ENCODE assay signal across 29 cellular contexts in genomic region chr3:81416812-81417211, GRCh38.
"Had no signal": no experiment of that assay in that cellular context is flagged by ENCODE, and none has a peak within 500 bp of the region (broad histone marks: within the 10 kb centered on the region; RNA-seq: fewer than 3 reads in every experiment).

No MANE protein-coding gene starts in this region.

- H3K9me3 ChIP-seq: esophagus muscularis mucosa, gastrocnemius medialis, heart right ventricle had no signal

- H2AFZ ChIP-seq: hepatocyte had no signal

- H3K4me2 ChIP-seq: hepatocyte had no signal

- H3K36me3 ChIP-seq: brain microvascular endothelial cell, esophagus muscularis mucosa, gastrocnemius medialis, heart right ventricle, WERI-Rb-1 had no signal

- H3K27ac ChIP-seq: brain microvascular endothelial cell, esophagus muscularis mucosa, foreskin keratinocyte, gastrocnemius medialis, heart right ventricle, hepatocyte, WERI-Rb-1 had no signal

- DNase-seq: activated B cell treated with CpG ODN at 0.5 μM for 24 hours; activated CD4-positive, alpha-beta T cell treated with anti-CD3 and anti-CD28 coated beads for 48 hours; activated CD4-positive, alpha-beta T cell treated with anti-CD3 and anti-CD28 coated beads, Interleukin-2, amount 50 U/mL, for 1 hour; activated CD4-positive, alpha-beta T cell treated with anti-CD3 and anti-CD28 coated beads, Interleukin-2, amount 50 U/mL, for 48 hours; activated CD8-positive, alpha-beta memory T cell treated with anti-CD3 and anti-CD28 coated beads for 24 hours; activated CD8-positive, alpha-beta T cell treated with anti-CD3 and anti-CD28 coated beads for 36 hours; activated effector memory CD4-positive, alpha-beta T cell treated with Interleukin-2 at 50 U/mL for 16 hours; activated gamma-delta T cell treated with Interleukin-2 at 50 U/mL for 16 hours; activated naive CD4-positive, alpha-beta T cell treated with anti-CD3 and anti-CD28 coated beads, Interleukin-2, amount 50 U/mL, for 16 hours; activated naive CD4-positive, alpha-beta T cell treated with Interleukin-2 at 50 U/mL for 16 hours; activated T-cell treated with anti-CD3 and anti-CD28 coated beads, Interleukin-2, amount 50 U/mL, for 4 hours; amniotic stem cell; anterior cingulate cortex; brain microvascular endothelial cell; cortex of kidney; dermis blood vessel endothelial cell; effector CD4-positive, alpha-beta T cell; effector memory CD8-positive, alpha-beta T cell; erythroblast; foreskin keratinocyte; gastrocnemius medialis; glutamatergic neuron; heart right ventricle; T1000; WERI-Rb-1 had no signal

- H3K4me3 ChIP-seq: esophagus muscularis mucosa, gastrocnemius medialis, heart right ventricle, hepatocyte had no signal

- H3K4me1 ChIP-seq: esophagus muscularis mucosa, foreskin keratinocyte, gastrocnemius medialis, heart right ventricle had no signal

- H3K27me3 ChIP-seq: brain microvascular endothelial cell, esophagus muscularis mucosa, foreskin keratinocyte, gastrocnemius medialis, heart right ventricle, hepatocyte had no signal

- H3K79me2 ChIP-seq: hepatocyte had no signal

- ATAC-seq: activated CD4-positive, CD25-positive, alpha-beta regulatory T cell treated with anti-CD3 and anti-CD28 coated beads, Interleukin-2, amount 50 U/mL, for 24 hours; activated CD8-positive, alpha-beta T cell treated with anti-CD3 and anti-CD28 coated beads for 36 hours; activated T-cell treated with anti-CD3 and anti-CD28 coated beads, Interleukin-2, amount 50 U/mL, for 4 hours; activated T-helper 17 cell treated with anti-CD3 and anti-CD28 coated beads, Interleukin-2, amount 50 U/mL, for 72 hours; effector memory CD8-positive, alpha-beta T cell; foreskin keratinocyte; gastrocnemius medialis; heart right ventricle had no signal
